Comparison of ENCODE assay signal across 10 cellular contexts in the genomic region with DNA sequence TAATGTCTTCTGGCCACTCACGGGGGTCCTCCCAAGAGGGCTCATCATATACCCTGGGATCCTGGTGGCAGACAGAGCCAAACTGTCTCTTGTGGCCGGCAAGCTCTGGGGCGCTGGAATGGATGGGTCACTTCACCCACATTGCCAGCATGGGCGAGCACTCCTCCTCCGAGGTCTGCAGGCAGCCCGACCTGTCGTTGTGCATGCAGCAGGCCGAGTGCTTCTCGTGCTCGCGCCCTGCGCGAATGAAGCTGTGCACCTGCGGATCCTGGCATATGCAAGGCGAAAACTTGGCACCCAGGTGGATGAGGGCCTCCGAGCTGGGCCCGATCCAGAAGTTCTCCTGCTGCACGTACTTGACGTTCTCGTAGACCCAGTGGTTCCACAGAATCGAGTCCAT. TPM values are rescaled to one million over a fixed set of nuclear protein-coding genes. Genes with fewer than 3 reads are reported as not detected.
"Had no signal": no experiment of that assay in that cellular context is flagged by ENCODE, and none has a peak within 500 bp of the region (broad histone marks: within the 10 kb centered on the region; RNA-seq: fewer than 3 reads in every experiment).

No MANE protein-coding gene starts in this region.

- FAIRE-seq: HepG2, HTR-8/SVneo, K562 had no signal

- H3K4me3 ChIP-seq: K562 had no signal

- H3K27ac ChIP-seq: HL-60 had no signal

- DNase-seq: IMR-90, KBM-7, KG1 had no signal

RNA-seq across cellular contexts. Expression of a gene that starts 33.6 kb away (rescaled TPM):
- total RNA-seq: HT-29, HT1080, IMR-90, K562 had no signal
- polyA plus RNA-seq: IgD-negative memory B cell had no signal
